In the genomic region with DNA sequence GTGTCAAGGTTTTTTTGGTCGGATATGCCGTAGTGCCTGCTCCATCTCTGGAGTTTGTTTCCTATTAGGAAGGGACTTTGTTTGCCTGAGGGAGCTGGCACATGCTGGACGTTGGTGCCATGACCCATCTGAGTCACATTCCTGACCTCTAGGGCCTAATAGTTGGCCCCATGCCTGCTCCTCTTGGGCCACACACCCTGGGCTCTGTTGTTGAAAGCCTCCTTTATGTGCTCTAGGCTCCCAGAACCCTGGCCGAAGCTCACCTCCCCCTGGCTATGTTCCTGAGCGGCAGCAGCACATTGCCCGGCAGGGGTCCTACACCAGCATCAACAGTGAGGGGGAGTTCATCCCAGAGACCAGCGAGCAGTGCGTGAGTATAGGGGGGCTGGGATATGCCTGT, we compare ENCODE assay signal across 27 cellular contexts. TPM values are rescaled to one million over a fixed set of nuclear protein-coding genes. Genes with fewer than 3 reads are reported as not detected.
DNase-seq lines count a peak whose midpoint lies in the region; ATAC-seq and TF ChIP-seq lines count a peak whose summit lies in the region.
"Had no signal": no experiment of that assay in that cellular context is flagged by ENCODE, and none has a peak within 500 bp of the region (broad histone marks: within the 10 kb centered on the region; RNA-seq: fewer than 3 reads in every experiment).

No MANE protein-coding gene starts in this region.

- intact Hi-C loops in Right ventricle myocardium superior (cut with DNase I) (no loop called here), cardiac septum (cut with DNase I) (no loop called here), lower lobe of right lung (cut with DNase I) (no loop called here), upper lobe of right lung (cut with DNase I) (no loop called here), ovary (cut with DNase I) (no loop called here)

- H3K4me3 Mint-ChIP-seq in activated CD8-positive, alpha-beta memory T cell treated with anti-CD3 and anti-CD28 coated beads, Interleukin-2, amount 10 ng/mL, durations not matched to agents 7 days and 5 days: no peak overlapping the region
- H3K4me3 Mint-ChIP-seq: activated B cell treated with CpG ODN at 0.5 μM for 24 hours; activated CD4-positive, alpha-beta memory T cell treated with anti-CD3 and anti-CD28 coated beads, Interleukin-2, amount 10 ng/mL, durations not matched to agents 7 days and 5 days; type B pancreatic cell had no signal

- H3K4me1 ChIP-seq in lower lobe of right lung (peaks cover 41% of the 10 kb centered on the region), upper lobe of right lung (peaks cover 34% of the 10 kb centered on the region), ovary (ENCODE audit: insufficient read depth) (peaks cover 2% of the 10 kb centered on the region)
- H3K4me1 ChIP-seq: BLaER1, foreskin keratinocyte had no signal

- no peak overlapping the region for H3K27ac Mint-ChIP-seq in activated CD8-positive, alpha-beta memory T cell treated with anti-CD3 and anti-CD28 coated beads, Interleukin-2, amount 10 ng/mL, durations not matched to agents 7 days and 5 days
- H3K27ac Mint-ChIP-seq: activated B cell treated with CpG ODN at 0.5 μM for 24 hours; activated CD4-positive, alpha-beta memory T cell treated with anti-CD3 and anti-CD28 coated beads, Interleukin-2, amount 10 ng/mL, durations not matched to agents 7 days and 5 days; type B pancreatic cell had no signal

- peaks cover 72% of the 10 kb centered on the region for H3K36me3 ChIP-seq in lower lobe of right lung
- peaks cover 45% of the 10 kb centered on the region for H3K36me3 ChIP-seq in upper lobe of right lung
- no peaks in the 10 kb centered on the region for H3K36me3 ChIP-seq in ovary

- H3K4me3 ChIP-seq in lower lobe of right lung (no peak overlapping the region), upper lobe of right lung (no peak overlapping the region), ovary (no peak overlapping the region)
- H3K4me3 ChIP-seq: BLaER1, cardiac muscle cell, dorsolateral prefrontal cortex, hepatocyte, lung had no signal

- H3K27me3 ChIP-seq in lower lobe of right lung (ENCODE audit: low read depth) (no peaks in the 10 kb centered on the region), upper lobe of right lung (no peaks in the 10 kb centered on the region), ovary (no peaks in the 10 kb centered on the region)
- H3K27me3 ChIP-seq: BLaER1, cardiac muscle cell, dorsolateral prefrontal cortex, foreskin keratinocyte, hepatocyte had no signal

- no peaks in the 10 kb centered on the region for H3K27me3 Mint-ChIP-seq in activated CD8-positive, alpha-beta memory T cell treated with anti-CD3 and anti-CD28 coated beads, Interleukin-2, amount 10 ng/mL, durations not matched to agents 7 days and 5 days
- H3K27me3 Mint-ChIP-seq: activated B cell treated with CpG ODN at 0.5 μM for 24 hours; activated CD4-positive, alpha-beta memory T cell treated with anti-CD3 and anti-CD28 coated beads, Interleukin-2, amount 10 ng/mL, durations not matched to agents 7 days and 5 days; type B pancreatic cell had no signal

- peak overlapping the region; percentile 33 for H3K27ac ChIP-seq in lower lobe of right lung
- no peak overlapping the region for H3K27ac ChIP-seq in upper lobe of right lung
- no peak overlapping the region for H3K27ac ChIP-seq in ovary
- H3K27ac ChIP-seq: BLaER1, cardiac muscle cell, foreskin keratinocyte, hepatocyte had no signal

- no peaks in the 10 kb centered on the region for H3K9me3 Mint-ChIP-seq in activated CD8-positive, alpha-beta memory T cell treated with anti-CD3 and anti-CD28 coated beads, Interleukin-2, amount 10 ng/mL, durations not matched to agents 7 days and 5 days (ENCODE audit: low read depth)
- H3K9me3 Mint-ChIP-seq: activated CD4-positive, alpha-beta memory T cell treated with anti-CD3 and anti-CD28 coated beads, Interleukin-2, amount 10 ng/mL, durations not matched to agents 7 days and 5 days; type B pancreatic cell had no signal

- TF ChIP-seq CTCF in lower lobe of right lung (IDR thresholded peaks at IDR 0.05) (no peak), upper lobe of right lung (IDR thresholded peaks at IDR 0.05) (no peak), ovary (IDR thresholded peaks at IDR 0.05) (no peak)

- WGBS in ovary, 3 donors: 78 to 80% (median 78%) methylated on average over 8 of the region's 8 CpGs

- TF ChIP-seq POLR2A in ovary (IDR thresholded peaks at IDR 0.05): no peak

- peaks cover 10% of the 10 kb centered on the region for H3K36me3 Mint-ChIP-seq in activated CD8-positive, alpha-beta memory T cell treated with anti-CD3 and anti-CD28 coated beads, Interleukin-2, amount 10 ng/mL, durations not matched to agents 7 days and 5 days

- no peak for TF ChIP-seq EP300 in ovary (IDR thresholded peaks at IDR 0.05)

- no peaks in the 10 kb centered on the region for H3K4me1 Mint-ChIP-seq in activated CD8-positive, alpha-beta memory T cell treated with anti-CD3 and anti-CD28 coated beads, Interleukin-2, amount 10 ng/mL, durations not matched to agents 7 days and 5 days
- H3K4me1 Mint-ChIP-seq: activated CD4-positive, alpha-beta memory T cell treated with anti-CD3 and anti-CD28 coated beads, Interleukin-2, amount 10 ng/mL, durations not matched to agents 7 days and 5 days had no signal

- H3K9me3 ChIP-seq in lower lobe of right lung (no peaks in the 10 kb centered on the region), upper lobe of right lung (no peaks in the 10 kb centered on the region), ovary (no peaks in the 10 kb centered on the region)

- peak; percentile 26 for ATAC-seq in Right ventricle myocardium superior (ENCODE audit: poor library complexity)
- ATAC-seq in lower lobe of right lung: peak; percentile 67 to 74
- peak; percentile 72 for ATAC-seq in upper lobe of right lung
- no peak for ATAC-seq in activated CD8-positive, alpha-beta memory T cell treated with anti-CD3 and anti-CD28 coated beads, Interleukin-2, amount 10 ng/mL, durations not matched to agents 7 days and 5 days
- ATAC-seq: foreskin keratinocyte had no signal

- CTCF ChIA-PET in activated CD8-positive, alpha-beta memory T cell treated with anti-CD3 and anti-CD28 coated beads, Interleukin-2, amount 10 ng/mL, durations not matched to agents 7 days and 5 days (lab: Charles Lee): interaction anchor here (0.9 to 1.2 kb wide), 3 partner anchors 17 to 275 kb away, joined by 3 read pairs; no protein-coding TSS in a partner anchor

- no peak for DNase-seq in Right ventricle myocardium superior
- no peak for DNase-seq in cardiac septum (ENCODE audit: low spot score)
- DNase-seq in dermis microvascular lymphatic vessel endothelial cell (ENCODE audit: low read depth in 2 of 2): peak; percentile 35 to 48
- no peak for DNase-seq in lower lobe of right lung
- DNase-seq in upper lobe of right lung: no peak
- DNase-seq in activated CD8-positive, alpha-beta memory T cell treated with anti-CD3 and anti-CD28 coated beads, Interleukin-2, amount 10 ng/mL, durations not matched to agents 7 days and 5 days: no peak
- DNase-seq in ovary: no peak
- no peak for DNase-seq in NCI-H2107 (lab: John Stamatoyannopoulos, UW)
- DNase-seq: activated B cell treated with CpG ODN at 0.5 μM for 24 hours; activated CD4-positive, alpha-beta memory T cell treated with anti-CD3 and anti-CD28 coated beads, Interleukin-2, amount 10 ng/mL, durations not matched to agents 7 days and 5 days; activated naive CD4-positive, alpha-beta T cell; activated T-cell treated with anti-CD3 and anti-CD28 coated beads for 4 hours; dorsolateral prefrontal cortex; EL; erythroblast; foreskin keratinocyte; MM.1S; NCI-H1436 treated with DMSO at 0.1 percent for 48 hours; NCI-H2171; NCI-H526 treated with DMSO at 0.1 percent for 48 hours; RPMI8226; T1000 had no signal

RNA-seq across cellular contexts. Expression of gene LIMD2, which starts 18.4 kb away (rescaled TPM):
- total RNA-seq in Right ventricle myocardium superior: 2.4 TPM
- 7.5 TPM for total RNA-seq in cardiac septum
- 18.0 and 51.6 TPM in 2 replicates for total RNA-seq in dermis microvascular lymphatic vessel endothelial cell
- total RNA-seq in lower lobe of right lung: 25.9 TPM
- 22.9 TPM for total RNA-seq in upper lobe of right lung
- 100 to 1,000 TPM; 303 to 356 TPM for total RNA-seq in activated CD8-positive, alpha-beta memory T cell treated with anti-CD3 and anti-CD28 coated beads, Interleukin-2, amount 10 ng/mL, durations not matched to agents 7 days and 5 days
- total RNA-seq in ovary: 10 to 100 TPM in 4 of 7 donors, 1 to 10 TPM in 3; 2.6 to 13.2 (median 10.2) TPM
- polyA plus RNA-seq in ovary: 1 to 10 TPM; 1.5 to 9.0 TPM

RNA-seq across cellular contexts. Expression of gene MAP3K3, which starts 59.3 kb away (rescaled TPM):
- total RNA-seq in Right ventricle myocardium superior: 31.3 TPM
- 101 TPM for total RNA-seq in cardiac septum
- 73.8 and 113 TPM in 2 replicates for total RNA-seq in dermis microvascular lymphatic vessel endothelial cell
- total RNA-seq in lower lobe of right lung: 58.5 TPM
- 57.5 TPM for total RNA-seq in upper lobe of right lung
- 10 to 100 TPM; 29.0 to 36.5 TPM for total RNA-seq in activated CD8-positive, alpha-beta memory T cell treated with anti-CD3 and anti-CD28 coated beads, Interleukin-2, amount 10 ng/mL, durations not matched to agents 7 days and 5 days
- 10 to 100 TPM; 32.2 to 41.0 (median 36.3) TPM for total RNA-seq in ovary
- polyA plus RNA-seq in ovary: 10 to 100 TPM; 34.0 to 36.4 TPM

Comparison
In these comparisons a context has a peak if more than half of its experiments do, and no peak if none do; other contexts are left out.
1. DNase-seq: peak in dermis microvascular lymphatic vessel endothelial cell (2 of 2); none in Right ventricle myocardium superior (single experiment), cardiac septum (single experiment), lower lobe of right lung (single experiment), upper lobe of right lung (single experiment), activated CD8-positive, alpha-beta memory T cell treated with anti-CD3 and anti-CD28 coated beads, Interleukin-2, amount 10 ng/mL, durations not matched to agents 7 days and 5 days (single experiment), ovary (0 of 5) and NCI-H2107 (single experiment).